10 cellular contexts compared by ENCODE assay signal in genomic region chr1:228500143-228500736, GRCh38. TPM values are rescaled to one million over a fixed set of nuclear protein-coding genes. Genes with fewer than 3 reads are reported as not detected.
DNase-seq lines count a peak whose midpoint lies in the region; ATAC-seq and TF ChIP-seq lines count a peak whose summit lies in the region.
"Had no signal": no experiment of that assay in that cellular context is flagged by ENCODE, and none has a peak within 500 bp of the region (broad histone marks: within the 10 kb centered on the region; RNA-seq: fewer than 3 reads in every experiment).

No MANE protein-coding gene starts in this region.

- intact Hi-C loops in lower lobe of right lung (cut with DNase I) (no loop called here), ovary (cut with DNase I) (no loop called here)

- no peak for ATAC-seq in CD4-positive, CD25-positive, alpha-beta regulatory T cell (ENCODE audit: low read depth in 2 of 2)
- peak; percentile 37 for ATAC-seq in GM21390 (IDR thresholded peaks at IDR 0.05; ENCODE audit: unreplicated experiment)
- ATAC-seq in lower lobe of right lung, result no peak
- ATAC-seq in HG02870 (IDR thresholded peaks at IDR 0.05; ENCODE audit: unreplicated experiment), result no peak

- H4K5ac ChIP-seq in mesendoderm (ENCODE audit: low read length), result no peak overlapping the region

- no peak overlapping the region for H3K23ac ChIP-seq in mesendoderm (ENCODE audit: low read length)

- H3K4me3 Mint-ChIP-seq in CD4-positive, CD25-positive, alpha-beta regulatory T cell, result peak overlapping the region in 3 of 4 donors; percentile 15 to 93 (median 87)

- no peaks in the 10 kb centered on the region for H3K27me3 Mint-ChIP-seq in CD4-positive, CD25-positive, alpha-beta regulatory T cell

- no peak overlapping the region for H2BK5ac ChIP-seq in mesendoderm (ENCODE audit: low read length)

- peaks cover 8% of the 10 kb centered on the region for H3K36me3 Mint-ChIP-seq in CD4-positive, CD25-positive, alpha-beta regulatory T cell

- DNase-seq in CD4-positive, CD25-positive, alpha-beta regulatory T cell, result peak in 1 of 3 donors; percentile 34
- DNase-seq in OCI-M1 (lab: John Stamatoyannopoulos, UW), result peak; percentile 83
- DNase-seq in lower lobe of right lung, result no peak
- DNase-seq in ovary, result no peak
- no peak for DNase-seq in mesendoderm
- DNase-seq in effector CD8-positive, alpha-beta T cell (lab: John Stamatoyannopoulos, UW), result no peak

- no peak overlapping the region for H3K4me3 ChIP-seq in CD4-positive, CD25-positive, alpha-beta regulatory T cell (ENCODE audit: low read depth, low read length)
- H3K4me3 ChIP-seq in lower lobe of right lung (peak overlapping the region; percentile 18), ovary (no peak overlapping the region), mesendoderm (ENCODE audit: low read length) (no peak overlapping the region)
- H3K4me3 ChIP-seq: cardiac muscle cell, right lobe of liver had no signal

- no peak for TF ChIP-seq EP300 in ovary (IDR thresholded peaks at IDR 0.05)

- no peak overlapping the region for H3K56ac ChIP-seq in mesendoderm (ENCODE audit: low read length)

- no peaks in the 10 kb centered on the region for H3K79me2 ChIP-seq in mesendoderm (ENCODE audit: control insufficient read depth, insufficient read depth, low read length)

- H3K4me2 ChIP-seq in mesendoderm (ENCODE audit: low read length), result no peak overlapping the region

- H3K9ac ChIP-seq in mesendoderm (ENCODE audit: low read length), result no peak overlapping the region

- peak overlapping the region in 2 of 3 donors; percentile 64 to 83 for H3K27ac Mint-ChIP-seq in CD4-positive, CD25-positive, alpha-beta regulatory T cell

- peaks cover 7 to 33% (median 20%) of the 10 kb centered on the region in 4 donors for H3K4me1 Mint-ChIP-seq in CD4-positive, CD25-positive, alpha-beta regulatory T cell

- no peak overlapping the region for H2AK5ac ChIP-seq in mesendoderm (ENCODE audit: low read length)

- no peak overlapping the region for H2BK120ac ChIP-seq in mesendoderm (ENCODE audit: low read depth, low read length)

- H3K27ac ChIP-seq in CD4-positive, CD25-positive, alpha-beta regulatory T cell (ENCODE audit: insufficient read depth, low read length, poor library complexity, severe bottlenecking), result no peak overlapping the region
- no peak overlapping the region for H3K27ac ChIP-seq in lower lobe of right lung
- no peak overlapping the region for H3K27ac ChIP-seq in ovary
- no peak overlapping the region for H3K27ac ChIP-seq in mesendoderm (ENCODE audit: low read depth, low read length)
- H3K27ac ChIP-seq: cardiac muscle cell, right lobe of liver had no signal

- H3K4me1 ChIP-seq in CD4-positive, CD25-positive, alpha-beta regulatory T cell (ENCODE audit: control insufficient read depth, insufficient read depth, low read length, poor library complexity, severe bottlenecking), result peaks cover 12% of the 10 kb centered on the region
- H3K4me1 ChIP-seq in lower lobe of right lung (peaks cover 10% of the 10 kb centered on the region), ovary (ENCODE audit: insufficient read depth) (peaks cover 3% of the 10 kb centered on the region), mesendoderm (ENCODE audit: control insufficient read depth, low read depth, low read length) (no peaks in the 10 kb centered on the region)
- H3K4me1 ChIP-seq: right lobe of liver had no signal

- H3K9me3 ChIP-seq in CD4-positive, CD25-positive, alpha-beta regulatory T cell (ENCODE audit: control insufficient read depth in 2 of 2, low read length in 2 of 2), result no peaks in the 10 kb centered on the region
- no peaks in the 10 kb centered on the region for H3K9me3 ChIP-seq in lower lobe of right lung
- H3K9me3 ChIP-seq in ovary, result no peaks in the 10 kb centered on the region
- H3K9me3 ChIP-seq: right lobe of liver had no signal

- WGBS in ovary, 3 donors, result 63 to 76% (median 69%) methylated on average over 8 of the region's 8 CpGs
- WGBS in mesendoderm (ENCODE audit: extremely low coverage, insufficient coverage, low lambda C conversion rate), result no CpG with 5 or more reads among the region's 8 CpGs

- no peaks in the 10 kb centered on the region for H3K27me3 ChIP-seq in CD4-positive, CD25-positive, alpha-beta regulatory T cell (ENCODE audit: control insufficient read depth, insufficient read depth, low read length)
- peaks cover 2% of the 10 kb centered on the region for H3K27me3 ChIP-seq in lower lobe of right lung (ENCODE audit: low read depth)
- H3K27me3 ChIP-seq in ovary, result no peaks in the 10 kb centered on the region
- peaks cover 3% of the 10 kb centered on the region for H3K27me3 ChIP-seq in mesendoderm (ENCODE audit: insufficient read depth, low read length, poor library complexity)
- H3K27me3 ChIP-seq: right lobe of liver had no signal

- peaks cover 0 to 1% (median 0%) of the 10 kb centered on the region in 7 donors for H3K9me3 Mint-ChIP-seq in CD4-positive, CD25-positive, alpha-beta regulatory T cell

- no peak overlapping the region for H3K18ac ChIP-seq in mesendoderm (ENCODE audit: low read length)

- no peak for TF ChIP-seq POLR2A in ovary (IDR thresholded peaks at IDR 0.05)

- TF ChIP-seq CTCF in lower lobe of right lung (IDR thresholded peaks at IDR 0.05) (no peak), ovary (IDR thresholded peaks at IDR 0.05) (no peak)

- H3K4ac ChIP-seq in mesendoderm (ENCODE audit: low read depth, low read length), result no peak overlapping the region

- no peaks in the 10 kb centered on the region for H3K79me1 ChIP-seq in mesendoderm (ENCODE audit: low read length)

- H2BK15ac ChIP-seq in mesendoderm (replicated peaks; ENCODE audit: low read depth), result no peak overlapping the region

- H4K8ac ChIP-seq in mesendoderm (ENCODE audit: low read depth, low read length), result no peak overlapping the region

- peaks cover 21% of the 10 kb centered on the region for H3K36me3 ChIP-seq in CD4-positive, CD25-positive, alpha-beta regulatory T cell (ENCODE audit: control insufficient read depth, insufficient read depth, low read length)
- H3K36me3 ChIP-seq in lower lobe of right lung (peaks cover 16% of the 10 kb centered on the region), ovary (no peaks in the 10 kb centered on the region), mesendoderm (ENCODE audit: control insufficient read depth, insufficient read depth, low read length) (no peaks in the 10 kb centered on the region)
- H3K36me3 ChIP-seq: cardiac muscle cell, right lobe of liver had no signal

RNA-seq across cellular contexts. Expression of gene RNF187, which starts 13.1 kb away (rescaled TPM):
- total RNA-seq in CD4-positive, CD25-positive, alpha-beta regulatory T cell, result 59.0 TPM
- polyA plus RNA-seq in CD4-positive, CD25-positive, alpha-beta regulatory T cell, result 10 to 100 TPM; 16.1 to 49.7 (median 30.2) TPM
- total RNA-seq in lower lobe of right lung (79.8 TPM), ovary (100 to 1,000 TPM in 5 of 7 donors, 10 to 100 TPM in 2; 37.9 to 165 (median 123) TPM)
- polyA plus RNA-seq in ovary, result 10 to 100 TPM; 32.2 to 43.0 TPM
- 38.8 TPM for polyA plus RNA-seq in mesendoderm (2013, experiment 1 of 2)
- polyA plus RNA-seq in mesendoderm (2013, experiment 2 of 2), result 38.9 TPM
